ENCODE assay signal across 8 cellular contexts in genomic region chr5:77129386-77129785, GRCh38. TPM values are rescaled to one million over a fixed set of nuclear protein-coding genes. Genes with fewer than 3 reads are reported as not detected.
DNase-seq lines count a peak whose midpoint lies in the region; ATAC-seq and TF ChIP-seq lines count a peak whose summit lies in the region.

No MANE protein-coding gene starts in this region.

- peaks cover 0 to 9% (median 0%) of the 10 kb centered on the region in 4 donors for H3K4me1 ChIP-seq in tibial nerve

- TF ChIP-seq CTCF in neural cell (IDR thresholded peaks at IDR 0.05; ENCODE audit: poor library complexity, severe bottlenecking), result peak; percentile 40
- no peak for TF ChIP-seq CTCF in tibial nerve (IDR thresholded peaks at IDR 0.05)

- DNase-seq in NCI-H2171 treated with DMSO at 0.1 percent for 48 hours (lab: John Stamatoyannopoulos, UW) (peak; percentile 8), NCI-H2171 (lab: John Stamatoyannopoulos, UW) (no peak), LHCN-M2 (ENCODE audit: low read depth) (peak; percentile 26), astrocyte of the hippocampus (ENCODE audit: low read depth, low spot score) (peak; percentile 58), tibial nerve (ENCODE audit: low spot score in 2 of 2) (no peak)

- no peak overlapping the region for H2AFZ ChIP-seq in neural cell (ENCODE audit: low read depth, low read length)

- TF ChIP-seq EP300 in neural cell (conservative IDR thresholded peaks at IDR 0.05; ENCODE audit: poor library complexity, severe bottlenecking), result no peak
- no peak for TF ChIP-seq EP300 in tibial nerve (IDR thresholded peaks at IDR 0.05)

- H3K27me3 ChIP-seq in neural cell (ENCODE audit: insufficient read depth, low read depth, low read length), result no peaks in the 10 kb centered on the region
- H3K27me3 ChIP-seq in tibial nerve, result no peaks in the 10 kb centered on the region

- ATAC-seq in GM18909 (IDR thresholded peaks at IDR 0.05; ENCODE audit: poor library complexity, unreplicated experiment) (no peak), GM19328 (IDR thresholded peaks at IDR 0.05; ENCODE audit: unreplicated experiment) (no peak)

- H3K27ac ChIP-seq in neural cell (ENCODE audit: low read length), result no peak overlapping the region
- H3K27ac ChIP-seq in tibial nerve, result no peak overlapping the region

- no peak overlapping the region for H3K9ac ChIP-seq in neural cell (ENCODE audit: low read length)

- WGBS in tibial nerve, 2 donors, result 65 to 68% methylated on average over 5 of the region's 5 CpGs

- H4K20me1 ChIP-seq in neural cell (ENCODE audit: insufficient read depth), result no peaks in the 10 kb centered on the region

- H3K36me3 ChIP-seq in neural cell (ENCODE audit: insufficient read depth, low read length) (no peaks in the 10 kb centered on the region), tibial nerve (no peaks in the 10 kb centered on the region)

- H3K4me2 ChIP-seq in neural cell (ENCODE audit: low read length), result no peak overlapping the region

- H3K79me2 ChIP-seq in neural cell (replicated peaks; ENCODE audit: insufficient read depth, low read length), result no peaks in the 10 kb centered on the region

- peak; percentile 37 for TF ChIP-seq RAD21 in neural cell (conservative IDR thresholded peaks at IDR 0.05)

- H3F3A ChIP-seq in neural cell (ENCODE audit: insufficient read depth, low read length, poor library complexity, severe bottlenecking), result no peaks in the 10 kb centered on the region

- no peaks in the 10 kb centered on the region for H3K9me3 ChIP-seq in neural cell (ENCODE audit: low read length)
- H3K9me3 ChIP-seq in tibial nerve, result no peaks in the 10 kb centered on the region

- no peaks in the 10 kb centered on the region for H3K9me2 ChIP-seq in neural cell (ENCODE audit: insufficient read depth, low read length)

- TF ChIP-seq POLR2A in tibial nerve (IDR thresholded peaks at IDR 0.05), result no peak

- H3K4me3 ChIP-seq in neural cell (ENCODE audit: low read length) (no peak overlapping the region), tibial nerve (no peak overlapping the region)

TF ChIP-seq in neural cell, 6 proteins besides CTCF, POLR2A, EP300 and RAD21:
- TF ChIP-seq TAF1 (IDR thresholded peaks at IDR 0.05; ENCODE audit: low read depth) (no peak), REST (IDR thresholded peaks at IDR 0.05; ENCODE audit: borderline replicate concordance) (no peak), SMC3 (conservative IDR thresholded peaks at IDR 0.05; ENCODE audit: poor library complexity) (peak; percentile 58)
TF ChIP-seq in neural cell: peak in this region for 1.

RNA-seq across cellular contexts. Expression of gene ZBED3, which starts 42.3 kb away (rescaled TPM):
- total RNA-seq in LHCN-M2 (2014; rRNA removed) (0.19 and 0.98 TPM in 2 replicates), tibial nerve (10 to 100 TPM in 2 of 4 donors, 1 to 10 TPM in 2; 5.7 to 33.5 (median 18.4) TPM)
- 1.2 TPM for polyA plus RNA-seq in LHCN-M2 (2012)
- polyA plus RNA-seq in neural cell, result 0.56 and 5.0 TPM in 2 replicates
- polyA minus RNA-seq in neural cell, result 4.6 and 7.8 TPM in 2 replicates

Comparison
In these comparisons a context has a peak if more than half of its experiments do, and no peak if none do; other contexts are left out.
1. DNase-seq: peak in NCI-H2171 treated with DMSO at 0.1 percent for 48 hours (single experiment), LHCN-M2 (single experiment) and astrocyte of the hippocampus (single experiment); none in NCI-H2171 (single experiment) and tibial nerve (0 of 2).